27 cellular contexts compared by ENCODE assay signal in genomic region chr2:187143537-187143936, GRCh38.
"Had no signal": no experiment of that assay in that cellular context is flagged by ENCODE, and none has a peak within 500 bp of the region (broad histone marks: within the 10 kb centered on the region; RNA-seq: fewer than 3 reads in every experiment).

No MANE protein-coding gene starts in this region.

- H3K4me1 ChIP-seq: colonic mucosa, esophagus squamous epithelium, gastrocnemius medialis, heart right ventricle, left lung, lower lobe of right lung had no signal

- ATAC-seq: effector memory CD8-positive, alpha-beta T cell; esophagus mucosa; gastrocnemius medialis; heart right ventricle; left cardiac atrium; left lung; left ventricle myocardium superior; lower lobe of right lung; mucosa of descending colon had no signal

- H3K4me3 ChIP-seq: colonic mucosa, esophagus squamous epithelium, gastrocnemius medialis, heart right ventricle, left lung, lower lobe of right lung, mucosa of descending colon had no signal

- H3K27ac Mint-ChIP-seq: dendritic cell treated with granulocyte-macrophage colony-stimulating factor and Interleukin-4, amounts not matched to agents 40 ng/mL and 50 ng/mL, for 4 days; effector memory CD8-positive, alpha-beta T cell; endodermal cell; mesothelial cell of epicardium had no signal

- H3K27me3 ChIP-seq: colonic mucosa, esophagus squamous epithelium, gastrocnemius medialis, heart right ventricle, left lung had no signal

- DNase-seq: colonic mucosa; cortex of kidney; effector CD8-positive, alpha-beta T cell; effector memory CD8-positive, alpha-beta T cell; endodermal cell; erythroblast; esophagus squamous epithelium; foreskin fibroblast; foreskin melanocyte; gastrocnemius medialis; glutamatergic neuron; head of caudate nucleus; heart right ventricle; hippocampal formation; left cardiac atrium; left lung; left ventricle myocardium superior; lower lobe of right lung; mesenchymal stem cell; mucosa of descending colon; naive B cell had no signal

- H3K36me3 Mint-ChIP-seq: mesothelial cell of epicardium, naive B cell had no signal

- FAIRE-seq: islet of Langerhans, keratinocyte had no signal

- H3K36me3 ChIP-seq: colonic mucosa, esophagus squamous epithelium, gastrocnemius medialis, heart right ventricle, left lung, lower lobe of right lung had no signal

- H3K9me3 ChIP-seq: colonic mucosa, esophagus squamous epithelium, gastrocnemius medialis, mucosa of descending colon had no signal

- H3K27ac ChIP-seq: colonic mucosa, epithelial cell of prostate, esophagus squamous epithelium, gastrocnemius medialis, heart right ventricle, left lung, lower lobe of right lung had no signal
